8 cellular contexts compared by ENCODE assay signal in genomic region chr1:150149490-150150453, GRCh38. TPM values are rescaled to one million over a fixed set of nuclear protein-coding genes. Genes with fewer than 3 reads are reported as not detected.
DNase-seq lines count a peak whose midpoint lies in the region; ATAC-seq and TF ChIP-seq lines count a peak whose summit lies in the region.

TSS of gene PLEKHO1 (plus strand) at chr1:150149916. CDS start at chr1:150150258, 342 bp downstream.

- peaks cover 48% of the 10 kb centered on the region for H3K4me1 Mint-ChIP-seq in activated CD4-positive, alpha-beta T cell treated with anti-CD3 and anti-CD28 coated beads for 36 hours

- H4K20me1 ChIP-seq in DND-41 (ENCODE audit: insufficient read depth, low read length), result peaks cover 20% of the 10 kb centered on the region

- H3K27ac ChIP-seq in DND-41 (ENCODE audit: low read length), result peak within 1 kb of the TSS; percentile 97

- H3K9ac ChIP-seq in DND-41 (ENCODE audit: low read depth, low read length), result peak within 1 kb of the TSS; percentile 88

- H3K9me3 ChIP-seq in DND-41 (ENCODE audit: insufficient read depth, low read length, severe bottlenecking), result no peaks in the 10 kb centered on the region

- DNase-seq in DND-41, result peak; percentile 87
- DNase-seq in H7, result peak; percentile 92
- peak; percentile 31 to 69 for DNase-seq in NCI-H1930 (lab: John Stamatoyannopoulos, UW)
- DNase-seq in activated CD4-positive, alpha-beta T cell treated with anti-CD3 and anti-CD28 coated beads for 36 hours, result peak; percentile 89
- peak; percentile 73 for DNase-seq in cerebellum (ENCODE audit: low spot score)
- DNase-seq in kidney tubule cell (ENCODE audit: low spot score), result peak; percentile 79
- DNase-seq in stimulated activated CD4-positive, alpha-beta T cell treated with anti-CD3 and anti-CD28 coated beads, Interleukin-1b, Interleukin-23, amount 100 ng/mL, for 4 hours (ENCODE audit: low read depth in 2 of 2), result peak; percentile 73 to 80

- peak; percentile 3 for TF ChIP-seq CTCF in DND-41 (IDR thresholded peaks at IDR 0.05; ENCODE audit: borderline replicate concordance, extremely low read depth, low read length, poor library complexity, severe bottlenecking)

- H3K36me3 ChIP-seq in DND-41 (ENCODE audit: insufficient read depth, low read length) (peaks cover 46% of the 10 kb centered on the region), H7 (replicated peaks; ENCODE audit: control insufficient read depth, insufficient read depth, low read length) (peaks cover 9% of the 10 kb centered on the region)

- CTCF ChIA-PET in activated CD4-positive, alpha-beta T cell treated with anti-CD3 and anti-CD28 coated beads for 36 hours (lab: Charles Lee), result interaction anchor here (0.8 to 1.7 kb wide), 5 partner anchors 16 to 95 kb away, joined by 3 to 7 read pairs (median 3); no protein-coding TSS in a partner anchor

- POLR2A ChIA-PET in activated CD4-positive, alpha-beta T cell treated with anti-CD3 and anti-CD28 coated beads for 36 hours (lab: Charles Lee), result interaction anchor here (0.5 to 2.2 kb wide), 4 partner anchors 84 to 262 kb away, joined by 3 to 11 read pairs (median 6); a partner anchor contains a TSS

- peaks cover 65% of the 10 kb centered on the region for H3K79me2 ChIP-seq in DND-41 (ENCODE audit: insufficient read depth, low read length)

- H3K27ac Mint-ChIP-seq in activated CD4-positive, alpha-beta T cell treated with anti-CD3 and anti-CD28 coated beads for 36 hours, result peak within 1 kb of the TSS; percentile 86

- ATAC-seq in DND-41 (ENCODE audit: insufficient read depth, low read depth) (peak; percentile 59), GM18858 (IDR thresholded peaks at IDR 0.05; ENCODE audit: unreplicated experiment) (no peak)
- peak; percentile 74 for ATAC-seq in activated CD4-positive, alpha-beta T cell treated with anti-CD3 and anti-CD28 coated beads for 36 hours

- H3K9me3 Mint-ChIP-seq in activated CD4-positive, alpha-beta T cell treated with anti-CD3 and anti-CD28 coated beads for 36 hours (ENCODE audit: low read depth), result no peaks in the 10 kb centered on the region

- H3K27me3 ChIP-seq in DND-41 (ENCODE audit: insufficient read depth, low read length, poor library complexity) (no peaks in the 10 kb centered on the region), H7 (ENCODE audit: control insufficient read depth, insufficient read depth, low read length) (peaks cover 3% of the 10 kb centered on the region; the same call in 1 of the 2 replicates)

- H3K36me3 Mint-ChIP-seq in activated CD4-positive, alpha-beta T cell treated with anti-CD3 and anti-CD28 coated beads for 36 hours (ENCODE audit: low read depth), result peaks cover 13% of the 10 kb centered on the region

- intact Hi-C loops in activated CD4-positive, alpha-beta T cell treated with anti-CD3 and anti-CD28 coated beads for 36 hours (cut with DNase I, micrococcal nuclease), result loop anchor here (1.0 to 5.0 kb wide), 3 partner anchors 37 to 139 kb away; partner anchors contain the start of genes OTUD7B (in 1 of the 2) and VPS45 (in 1 of the 2)

- peaks cover 63% of the 10 kb centered on the region for H3K4me1 ChIP-seq in DND-41 (ENCODE audit: insufficient read depth, low read length)

- peak within 1 kb of the TSS; percentile 62 to 75 for H3K4me3 ChIP-seq in DND-41 (ENCODE audit: low read depth in 1 of 2, low read length in 2 of 2)
- peak within 1 kb of the TSS; percentile 73 for H3K4me3 ChIP-seq in H7 (ENCODE audit: insufficient read depth, low read depth, low read length)

- peak within 1 kb of the TSS; percentile 64 for H3K4me2 ChIP-seq in DND-41 (ENCODE audit: insufficient read depth, low read length)

- peak within 1 kb of the TSS; percentile 57 for H2AFZ ChIP-seq in DND-41 (ENCODE audit: low read depth, low read length)

- H3K4me3 Mint-ChIP-seq in activated CD4-positive, alpha-beta T cell treated with anti-CD3 and anti-CD28 coated beads for 36 hours, result peak within 1 kb of the TSS; percentile 82

- peaks cover 1% of the 10 kb centered on the region for H3K27me3 Mint-ChIP-seq in activated CD4-positive, alpha-beta T cell treated with anti-CD3 and anti-CD28 coated beads for 36 hours

RNA-seq across cellular contexts. Expression of gene PLEKHO1, which starts in this region (rescaled TPM):
- total RNA-seq in H7 (2014; rRNA removed; shearing (Covaris generic)), result 69.5 and 85.9 TPM in 2 replicates
- 10 to 100 TPM; 13.2 TPM for total RNA-seq in activated CD4-positive, alpha-beta T cell treated with anti-CD3 and anti-CD28 coated beads for 36 hours
- 40.6 TPM for total RNA-seq in cerebellum
